In the genomic region with DNA sequence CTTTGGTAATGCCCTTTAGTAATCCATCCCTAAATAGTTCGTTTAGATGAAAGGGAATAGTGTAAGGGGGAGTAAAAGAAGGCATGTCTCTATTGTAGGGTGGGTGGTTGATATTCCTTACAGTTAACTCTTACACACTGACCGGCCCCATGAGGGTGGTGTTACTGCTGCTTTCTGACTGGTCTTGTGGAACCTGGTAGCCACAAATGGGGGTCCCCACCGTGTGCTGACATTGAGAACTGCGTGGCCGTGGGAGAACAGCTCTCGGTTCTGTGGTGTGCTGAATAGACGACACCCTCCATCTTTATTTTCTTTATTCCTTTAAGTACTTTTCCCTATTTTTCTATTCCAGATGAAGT, we compare ENCODE assay signal across 21 cellular contexts. TPM values are rescaled to one million over a fixed set of nuclear protein-coding genes. Genes with fewer than 3 reads are reported as not detected.
DNase-seq lines count a peak whose midpoint lies in the region; TF ChIP-seq lines count a peak whose summit lies in the region.
"Had no signal": no experiment of that assay in that cellular context is flagged by ENCODE, and none has a peak within 500 bp of the region (broad histone marks: within the 10 kb centered on the region; RNA-seq: fewer than 3 reads in every experiment).

No MANE protein-coding gene starts in this region.

- POLR2A ChIA-PET in HEK293 (lab: Yijun Ruan, JAX): no interaction called here

- no peak for TF ChIP-seq POLR2A in spleen (IDR thresholded peaks at IDR 0.05)

- TF ChIP-seq CTCF in HEK293 (tag by site-specific recombination; IDR thresholded peaks at IDR 0.05) (no peak), spleen (IDR thresholded peaks at IDR 0.05 in 8 of 11, conservative IDR thresholded peaks at IDR 0.05 in 3 of 11) (no peak)

- H3K4me3 ChIP-seq in HEK293 (ENCODE audit: low read depth, low read length): no peak overlapping the region
- peak overlapping the region; percentile 14 for H3K4me3 ChIP-seq in iPS-15b (ENCODE audit: low read depth, low read length)
- H3K4me3 ChIP-seq in skeletal muscle tissue (ENCODE audit: low read length in 3 of 3): no peak overlapping the region
- no peak overlapping the region for H3K4me3 ChIP-seq in spleen
- H3K4me3 ChIP-seq: left lung, mucosa of descending colon, upper lobe of left lung had no signal

- H3K27me3 ChIP-seq in iPS-15b (ENCODE audit: control insufficient read depth, insufficient read depth, low read length) (no peaks in the 10 kb centered on the region), skeletal muscle tissue (ENCODE audit: control insufficient read depth in 3 of 3, insufficient read depth in 3 of 3, low read length in 3 of 3) (no peaks in the 10 kb centered on the region), spleen (replicated peaks in 1 of 7) (peaks cover 0 to 5% (median 0%) of the 10 kb centered on the region in 7 donors)
- H3K27me3 ChIP-seq: breast epithelium, gastrocnemius medialis, left lung, upper lobe of left lung had no signal

- WGBS in spleen, 5 donors: 68 to 79% (median 74%) methylated on average over 7 of the region's 7 CpGs

- no peaks in the 10 kb centered on the region for H3K9me3 ChIP-seq in HEK293 (ENCODE audit: control insufficient read depth, insufficient read depth, low read depth, low read length)
- no peaks in the 10 kb centered on the region for H3K9me3 ChIP-seq in iPS-15b (ENCODE audit: control insufficient read depth, insufficient read depth, low read length)
- no peaks in the 10 kb centered on the region for H3K9me3 ChIP-seq in skeletal muscle tissue (ENCODE audit: control insufficient read depth in 3 of 3, low read length in 3 of 3)
- H3K9me3 ChIP-seq in spleen: no peaks in the 10 kb centered on the region
- H3K9me3 ChIP-seq: breast epithelium, Caco-2, gastrocnemius medialis, left lung, mucosa of descending colon, upper lobe of left lung had no signal

- CTCF ChIA-PET in HEK293 (lab: Yijun Ruan, JAX): interaction anchor here (0.9 to 1.1 kb wide), 4 partner anchors 166 to 194 kb away, joined by 3 to 5 read pairs (median 4); a partner anchor contains a TSS

- intact Hi-C loops in spleen (cut with DNase I; ENCODE audit: low total_unique reads): no loop called here

- H3K27ac ChIP-seq in HEK293 (ENCODE audit: extremely low read depth, low read depth, low read length) (no peak overlapping the region), angular gyrus (ENCODE audit: low read depth, low read length) (peak overlapping the region; percentile 51), skeletal muscle tissue (ENCODE audit: low read depth, low read length) (peak overlapping the region; percentile 28), spleen (peak overlapping the region in 4 of 8 donors; percentile 43 to 75 (median 56))
- H3K27ac ChIP-seq: left lung, upper lobe of left lung had no signal

- H3K36me3 ChIP-seq in HEK293 (ENCODE audit: control insufficient read depth in 2 of 2, insufficient read depth in 1 of 2, low read length in 2 of 2): no peaks in the 10 kb centered on the region
- no peaks in the 10 kb centered on the region for H3K36me3 ChIP-seq in iPS-15b (ENCODE audit: control insufficient read depth, insufficient read depth, low read length)
- no peaks in the 10 kb centered on the region for H3K36me3 ChIP-seq in skeletal muscle tissue (ENCODE audit: control insufficient read depth in 3 of 3, insufficient read depth in 3 of 3, low read length in 3 of 3)
- H3K36me3 ChIP-seq in spleen: no peaks in the 10 kb centered on the region
- H3K36me3 ChIP-seq: breast epithelium, gastrocnemius medialis, left lung, upper lobe of left lung had no signal

- H3K4me1 ChIP-seq in HEK293 (ENCODE audit: control insufficient read depth, insufficient read depth, low read length) (peaks cover 4% of the 10 kb centered on the region; the same call in 1 of the 2 replicates), iPS-15b (ENCODE audit: control insufficient read depth, insufficient read depth, low read length) (peaks cover 16% of the 10 kb centered on the region), skeletal muscle tissue (ENCODE audit: control insufficient read depth in 3 of 3, insufficient read depth in 3 of 3, low read length in 3 of 3) (peaks cover 8 to 14% (median 11%) of the 10 kb centered on the region in 3 donors), spleen (peaks cover 0 to 3% (median 0%) of the 10 kb centered on the region in 6 donors)
- H3K4me1 ChIP-seq: breast epithelium, Caco-2, left lung had no signal

- H3K9ac ChIP-seq in iPS-15b (ENCODE audit: low read depth, low read length) (no peak overlapping the region), skeletal muscle tissue (ENCODE audit: low read depth in 1 of 3, low read length in 3 of 3) (no peak overlapping the region)

- DNase-seq in DMS153 treated with DMSO at 0.1 percent for 48 hours (lab: John Stamatoyannopoulos, UW; ENCODE audit: unreplicated experiment) (no peak), NCI-H345 (lab: John Stamatoyannopoulos, UW) (no peak), spleen (no peak)
- DNase-seq: activated CD4-positive, alpha-beta T cell treated with anti-CD3 and anti-CD28 coated beads for 1 hour; activated CD8-positive, alpha-beta memory T cell treated with anti-CD3 and anti-CD28 coated beads for 24 hours; activated naive CD8-positive, alpha-beta T cell treated with anti-CD3 and anti-CD28 coated beads, Interleukin-2, amount 10 ng/mL, durations not matched to agents 7 days and 5 days; dermis blood vessel endothelial cell; left lung; mucosa of descending colon; stimulated activated CD4-positive, alpha-beta T cell treated with anti-CD3 and anti-CD28 coated beads, Interleukin-1b, Interleukin-23, amount 100 ng/mL, for 48 hours; stimulated activated naive CD4-positive, alpha-beta T cell had no signal

TF ChIP-seq in HEK293, 187 proteins besides CTCF, POLR2A, EP300 and RAD21:
- TF ChIP-seq ZSCAN23 (tag by site-specific recombination; IDR thresholded peaks at IDR 0.05) (no peak), ZNF785 (tag by site-specific recombination; IDR thresholded peaks at IDR 0.05) (no peak), ZNF112 (tag by site-specific recombination; IDR thresholded peaks at IDR 0.05) (no peak), ZNF214 (tag by site-specific recombination; IDR thresholded peaks at IDR 0.05; ENCODE audit: borderline replicate concordance) (no peak), SCRT1 (tag by site-specific recombination; IDR thresholded peaks at IDR 0.05; ENCODE audit: borderline replicate concordance) (no peak), ZNF610 (tag by site-specific recombination; IDR thresholded peaks at IDR 0.05; ENCODE audit: borderline replicate concordance) (no peak), ZFP3 (tag by site-specific recombination; IDR thresholded peaks at IDR 0.05; ENCODE audit: low read depth) (no peak), ZNF341 (tag by site-specific recombination; IDR thresholded peaks at IDR 0.05; ENCODE audit: low read depth) (no peak), ZNF324 (tag by site-specific recombination; IDR thresholded peaks at IDR 0.05) (no peak), ZNF596 (tag by site-specific recombination; IDR thresholded peaks at IDR 0.05) (no peak), TRIM28 (IDR thresholded peaks at IDR 0.05; ENCODE audit: borderline replicate concordance, low read length) (peak; percentile 31; the same call in 1 of the 2 replicates), ZNF701 (tag by site-specific recombination; IDR thresholded peaks at IDR 0.05) (no peak), HOXD13 (CRISPR knock-in tag; IDR thresholded peaks at IDR 0.05; ENCODE audit: borderline replicate concordance) (no peak), IKZF3 (tag by site-specific recombination; IDR thresholded peaks at IDR 0.05) (no peak), GFI1B (tag by site-specific recombination; IDR thresholded peaks at IDR 0.05) (no peak), PRDM1 (tag by site-specific recombination; IDR thresholded peaks at IDR 0.05) (no peak), OSR2 (tag by site-specific recombination; IDR thresholded peaks at IDR 0.05) (no peak), ZNF670 (tag by site-specific recombination; IDR thresholded peaks at IDR 0.05; ENCODE audit: low read depth) (no peak), EGR2 (tag by site-specific recombination; IDR thresholded peaks at IDR 0.05; ENCODE audit: low read depth) (0 out of 2 replicates have a peak, but pooled peaks have one; percentile 37), ZNF391 (tag by site-specific recombination; IDR thresholded peaks at IDR 0.05; ENCODE audit: borderline replicate concordance, low read depth) (no peak), ZFHX2 (tag by site-specific recombination; conservative IDR thresholded peaks at IDR 0.05) (0 out of 2 replicates have a peak, but pooled peaks have one; percentile 26), SP7 (tag by site-specific recombination; IDR thresholded peaks at IDR 0.05) (no peak)

RNA-seq across cellular contexts. Expression of a gene that starts 19.3 kb away (rescaled TPM):
- 40.2 TPM for total RNA-seq in skeletal muscle tissue
- total RNA-seq in spleen: 10 to 100 TPM in 3 of 7 donors, 1 to 10 TPM in 3, under 1 TPM in 1; 0.97 to 21.8 (median 7.1) TPM
- polyA plus RNA-seq in spleen: 1 to 10 TPM; 1.3 to 3.5 (median 1.3) TPM
- total RNA-seq: activated naive CD8-positive, alpha-beta T cell treated with anti-CD3 and anti-CD28 coated beads, Interleukin-2, amount 10 ng/mL, durations not matched to agents 7 days and 5 days; activated T-helper 1 cell treated with anti-CD3 and anti-CD28 coated beads, Interleukin-12 subunit alpha, Interleukin-12 subunit beta, Interleukin-2, Interleukin-4 antibody, amounts not matched to agents 30 ng/mL and 10 ng/mL and 1 ng/mL, durations not matched to agents 14 hours and 24 hours and 36 hours; G401 had no signal
